Comparison of ENCODE assay signal across 32 cellular contexts in genomic region chr12:7448099-7448498, GRCh38. TPM values are rescaled to one million over a fixed set of nuclear protein-coding genes. Genes with fewer than 3 reads are reported as not detected.
"Had no signal": no experiment of that assay in that cellular context is flagged by ENCODE, and none has a peak within 500 bp of the region (broad histone marks: within the 10 kb centered on the region; RNA-seq: fewer than 3 reads in every experiment).

No MANE protein-coding gene starts in this region.

- H3K4me1 ChIP-seq: neural progenitor cell, parathyroid adenoma, psoas muscle, spleen, thyroid gland, tibial nerve, upper lobe of left lung, vagina had no signal

- H3K27ac ChIP-seq: neural progenitor cell, ovary, parathyroid adenoma, psoas muscle, skin epidermis, spleen, thoracic aorta, thyroid gland, tibial nerve, upper lobe of left lung, vagina had no signal

- FAIRE-seq: urothelium cell line had no signal

- H3K9me3 ChIP-seq: ovary, psoas muscle, thoracic aorta, thyroid gland, upper lobe of left lung, vagina had no signal

- H3K79me2 ChIP-seq: parathyroid adenoma had no signal

- H2AFZ ChIP-seq: neural progenitor cell, parathyroid adenoma had no signal

- H3K27me3 ChIP-seq: neural progenitor cell, ovary, thyroid gland, tibial nerve, upper lobe of left lung, vagina had no signal

- H3K4me3 ChIP-seq: neural progenitor cell, ovary, psoas muscle, skin epidermis, smooth muscle cell, spleen, thoracic aorta, thyroid gland, tibial nerve, upper lobe of left lung, vagina had no signal

- H3K4me2 ChIP-seq: neural progenitor cell, smooth muscle cell had no signal

- DNase-seq: naive thymus-derived CD4-positive, alpha-beta T cell; nephron progenitor cell; occipital lobe; ovary; posterior cingulate gyrus; psoas muscle; right cardiac atrium; spleen; stimulated activated CD4-positive, alpha-beta T cell treated with anti-CD3 and anti-CD28 coated beads, Interleukin-12 subunit alpha, Interleukin-12 subunit beta, amount 100 ng/mL, for 4 hours; stimulated activated CD4-positive, alpha-beta T cell treated with anti-CD3 and anti-CD28 coated beads, Interleukin-1b, Interleukin-23, amount 100 ng/mL, for 48 hours; stimulated activated CD4-positive, alpha-beta T cell treated with anti-CD3 and anti-CD28 coated beads, Interleukin-4, amount 100 ng/mL, for 1 hour; stimulated activated CD4-positive, alpha-beta T cell treated with anti-CD3 and anti-CD28 coated beads, Interleukin-4, amount 100 ng/mL, for 4 hours; stimulated activated CD8-positive, alpha-beta memory T cell treated with anti-CD3 and anti-CD28 coated beads, Interleukin-4, amount 100 ng/mL, for 48 hours; stimulated activated naive CD4-positive, alpha-beta T cell; stimulated activated naive CD8-positive, alpha-beta T cell treated with anti-CD3 and anti-CD28 coated beads, Interleukin-15, amount 100 ng/mL, for 72 hours; stimulated activated naive CD8-positive, alpha-beta T cell treated with anti-CD3 and anti-CD28 coated beads, Interleukin-15, Interleukin-2, amounts not matched to agents 100 U/mL and 50 U/mL, for 24 hours; substantia nigra; thyroid gland; trophoblast cell; upper lobe of left lung had no signal

- H3K9ac ChIP-seq: neural progenitor cell, parathyroid adenoma had no signal

- H3K36me3 ChIP-seq: neural progenitor cell, ovary, spleen, thoracic aorta, thyroid gland, tibial nerve, upper lobe of left lung, vagina had no signal

- ATAC-seq: naive thymus-derived CD4-positive, alpha-beta T cell; natural killer cell treated with Interleukin-12 subunit alpha and Interleukin-12 subunit beta and Interleukin-15 and Interleukin-18, amount 100 ng/mL, for 72 hours; psoas muscle; right cardiac atrium; sciatic nerve; stimulated activated memory B cell treated with anti-CD40 and anti-IgM and Interleukin-4, amounts not matched to agents 10 μg/mL and 1 μg/mL and 100 μg/mL, for 72 hours; stimulated activated naive CD8-positive, alpha-beta T cell treated with anti-CD3 and anti-CD28 coated beads, Interleukin-15, amount 100 ng/mL, for 72 hours; stimulated activated naive CD8-positive, alpha-beta T cell treated with anti-CD3 and anti-CD28 coated beads, Interleukin-15, Interleukin-2, amounts not matched to agents 100 U/mL and 50 U/mL, for 24 hours had no signal

RNA-seq across cellular contexts. Expression of gene CD163L1, which starts 4.1 kb away (rescaled TPM):
- total RNA-seq: natural killer cell treated with Interleukin-12 subunit alpha and Interleukin-12 subunit beta and Interleukin-15 and Interleukin-18, amount 100 ng/mL, for 72 hours had no signal
- polyA plus RNA-seq: naive thymus-derived CD4-positive, alpha-beta T cell had no signal

RNA-seq across cellular contexts. Expression of gene CD163, which starts 55.5 kb away (rescaled TPM):
- total RNA-seq: natural killer cell treated with Interleukin-12 subunit alpha and Interleukin-12 subunit beta and Interleukin-15 and Interleukin-18, amount 100 ng/mL, for 72 hours; renal cortical epithelial cell; smooth muscle cell had no signal
- polyA plus RNA-seq: smooth muscle cell had no signal
